Comparison of ENCODE assay signal across 26 cellular contexts in genomic region chr20:43716757-43717615, GRCh38. TPM values are rescaled to one million over a fixed set of nuclear protein-coding genes. Genes with fewer than 3 reads are reported as not detected.
DNase-seq lines count a peak whose midpoint lies in the region; ATAC-seq and TF ChIP-seq lines count a peak whose summit lies in the region.
"Had no signal": no experiment of that assay in that cellular context is flagged by ENCODE, and none has a peak within 500 bp of the region (broad histone marks: within the 10 kb centered on the region; RNA-seq: fewer than 3 reads in every experiment).

No MANE protein-coding gene starts in this region.

- intact Hi-C loops in activated CD8-positive, alpha-beta T cell treated with anti-CD3 and anti-CD28 coated beads for 36 hours (cut with micrococcal nuclease), result no loop called here

- H3K36me3 Mint-ChIP-seq in activated CD8-positive, alpha-beta T cell treated with anti-CD3 and anti-CD28 coated beads, Interleukin-2, amount 10 ng/mL, durations not matched to agents 7 days and 5 days (ENCODE audit: low read depth), result peaks cover 36% of the 10 kb centered on the region
- H3K36me3 Mint-ChIP-seq in activated CD8-positive, alpha-beta T cell treated with anti-CD3 and anti-CD28 coated beads for 36 hours (ENCODE audit: low read depth), result peaks cover 25% of the 10 kb centered on the region
- H3K36me3 Mint-ChIP-seq in WTC11, result peaks cover 19% of the 10 kb centered on the region
- H3K36me3 Mint-ChIP-seq: CD8-positive, alpha-beta memory T cell had no signal

- DNase-seq in activated CD8-positive, alpha-beta T cell treated with anti-CD3 and anti-CD28 coated beads, Interleukin-2, amount 10 ng/mL, durations not matched to agents 7 days and 5 days, result no peak
- no peak for DNase-seq in activated CD8-positive, alpha-beta T cell treated with anti-CD3 and anti-CD28 coated beads for 36 hours
- DNase-seq in WTC11 (ENCODE audit: low spot score) (no peak), myocyte (ENCODE audit: low read depth) (peak; percentile 13), NCI-H2196 treated with DMSO at 0.1 percent for 48 hours (lab: John Stamatoyannopoulos, UW; ENCODE audit: unreplicated experiment) (no peak)
- DNase-seq: 8988T; Calu3; CD8-positive, alpha-beta memory T cell; DMS153; GDM1; HCEC 1CT; NCI-H1417; NCI-H1694 treated with DMSO at 0.1 percent for 48 hours; NCI-H2081 treated with DMSO at 0.1 percent for 48 hours; NCI-H2171 treated with DMSO at 0.1 percent for 48 hours; NCI-H446; NCI-H526; PC-9; RPMI8226; SIG-M5; SK-N-SH had no signal

- H3K27me3 Mint-ChIP-seq in activated CD8-positive, alpha-beta T cell treated with anti-CD3 and anti-CD28 coated beads, Interleukin-2, amount 10 ng/mL, durations not matched to agents 7 days and 5 days (ENCODE audit: low read depth), result no peaks in the 10 kb centered on the region
- no peaks in the 10 kb centered on the region for H3K27me3 Mint-ChIP-seq in activated CD8-positive, alpha-beta T cell treated with anti-CD3 and anti-CD28 coated beads for 36 hours
- H3K27me3 Mint-ChIP-seq in WTC11 (ENCODE audit: low read depth), result no peaks in the 10 kb centered on the region

- H3K4me1 Mint-ChIP-seq in activated CD8-positive, alpha-beta T cell treated with anti-CD3 and anti-CD28 coated beads, Interleukin-2, amount 10 ng/mL, durations not matched to agents 7 days and 5 days (ENCODE audit: low read depth), result peaks cover 9% of the 10 kb centered on the region
- H3K4me1 Mint-ChIP-seq in activated CD8-positive, alpha-beta T cell treated with anti-CD3 and anti-CD28 coated beads for 36 hours (ENCODE audit: low read depth), result peaks cover 22% of the 10 kb centered on the region
- H3K4me1 Mint-ChIP-seq in WTC11, result peaks cover 13% of the 10 kb centered on the region

- in situ Hi-C loops in GM18951 (cut with MboI; ENCODE audit: low sequenced_read_pairs, unreplicated experiment), result no loop called here

- POLR2A ChIA-PET in activated CD8-positive, alpha-beta T cell treated with anti-CD3 and anti-CD28 coated beads, Interleukin-2, amount 10 ng/mL, durations not matched to agents 7 days and 5 days (lab: Charles Lee), result no interaction called here
- POLR2A ChIA-PET in activated CD8-positive, alpha-beta T cell treated with anti-CD3 and anti-CD28 coated beads for 36 hours (lab: Charles Lee), result interaction anchor here (0.8 kb wide), 1 partner anchor 147 kb away, joined by 3 read pairs; no protein-coding TSS in a partner anchor
- POLR2A ChIA-PET in WTC11 (lab: Charles Lee), result interaction anchor here (0.6 kb wide), 1 partner anchor 64 kb away, joined by 12 read pairs; no protein-coding TSS in a partner anchor

- no peak for ATAC-seq in activated CD8-positive, alpha-beta T cell treated with anti-CD3 and anti-CD28 coated beads, Interleukin-2, amount 10 ng/mL, durations not matched to agents 7 days and 5 days
- ATAC-seq in activated CD8-positive, alpha-beta T cell treated with anti-CD3 and anti-CD28 coated beads for 36 hours, result no peak
- ATAC-seq in WTC11 (no peak), HG03520 (IDR thresholded peaks at IDR 0.05; ENCODE audit: unreplicated experiment) (no peak), HG02610 (IDR thresholded peaks at IDR 0.05; ENCODE audit: unreplicated experiment) (no peak)
- ATAC-seq: GM23338 had no signal

- TF ChIP-seq POLR2A in GM18951 (IDR thresholded peaks at IDR 0.05; ENCODE audit: extremely low read depth, insufficient read depth, insufficient read length), result peak; percentile 20

- H3K27ac Mint-ChIP-seq in activated CD8-positive, alpha-beta T cell treated with anti-CD3 and anti-CD28 coated beads, Interleukin-2, amount 10 ng/mL, durations not matched to agents 7 days and 5 days, result peak overlapping the region; percentile 57
- no peak overlapping the region for H3K27ac Mint-ChIP-seq in activated CD8-positive, alpha-beta T cell treated with anti-CD3 and anti-CD28 coated beads for 36 hours
- 0 out of 2 replicates have a peak overlapping the region, but pooled peaks have one; percentile 15 for H3K27ac Mint-ChIP-seq in WTC11
- H3K27ac Mint-ChIP-seq: GM23338 had no signal

- no peaks in the 10 kb centered on the region for H3K9me3 Mint-ChIP-seq in activated CD8-positive, alpha-beta T cell treated with anti-CD3 and anti-CD28 coated beads, Interleukin-2, amount 10 ng/mL, durations not matched to agents 7 days and 5 days (ENCODE audit: insufficient read depth)
- no peaks in the 10 kb centered on the region for H3K9me3 Mint-ChIP-seq in activated CD8-positive, alpha-beta T cell treated with anti-CD3 and anti-CD28 coated beads for 36 hours
- H3K9me3 Mint-ChIP-seq in WTC11, result peaks cover 8% of the 10 kb centered on the region
- H3K9me3 Mint-ChIP-seq: CD8-positive, alpha-beta memory T cell; GM23338 had no signal

- CTCF ChIA-PET in activated CD8-positive, alpha-beta T cell treated with anti-CD3 and anti-CD28 coated beads, Interleukin-2, amount 10 ng/mL, durations not matched to agents 7 days and 5 days (lab: Charles Lee), result interaction anchor here (1.1 to 1.5 kb wide), 2 partner anchors 11 to 123 kb away, joined by 3 to 4 read pairs; no protein-coding TSS in a partner anchor
- CTCF ChIA-PET in activated CD8-positive, alpha-beta T cell treated with anti-CD3 and anti-CD28 coated beads for 36 hours (lab: Charles Lee), result interaction anchor here (0.9 to 1.5 kb wide), 3 partner anchors 20 to 262 kb away, joined by 3 read pairs; no protein-coding TSS in a partner anchor
- CTCF ChIA-PET in WTC11 (lab: Charles Lee), result no interaction called here

- H3K4me3 Mint-ChIP-seq in activated CD8-positive, alpha-beta T cell treated with anti-CD3 and anti-CD28 coated beads, Interleukin-2, amount 10 ng/mL, durations not matched to agents 7 days and 5 days, result no peak overlapping the region
- H3K4me3 Mint-ChIP-seq in activated CD8-positive, alpha-beta T cell treated with anti-CD3 and anti-CD28 coated beads for 36 hours, result no peak overlapping the region
- no peak overlapping the region for H3K4me3 Mint-ChIP-seq in WTC11
- H3K4me3 Mint-ChIP-seq: CD8-positive, alpha-beta memory T cell; GM23338 had no signal

- TF ChIP-seq CTCF in activated CD8-positive, alpha-beta T cell treated with anti-CD3 and anti-CD28 coated beads for 36 hours (IDR thresholded peaks at IDR 0.05), result no peak
- TF ChIP-seq CTCF in WTC11 (IDR thresholded peaks at IDR 0.05), result no peak

TF ChIP-seq in WTC11, 78 proteins besides CTCF, POLR2A, EP300 and RAD21 (continues in another document):
- TF ChIP-seq ZBTB21 (CRISPR knock-in tag; IDR thresholded peaks at IDR 0.05; ENCODE audit: borderline replicate concordance), result no peak
- no peak for TF ChIP-seq ETV6 (CRISPR knock-in tag; IDR thresholded peaks at IDR 0.05)
- TF ChIP-seq, protein P1, sequence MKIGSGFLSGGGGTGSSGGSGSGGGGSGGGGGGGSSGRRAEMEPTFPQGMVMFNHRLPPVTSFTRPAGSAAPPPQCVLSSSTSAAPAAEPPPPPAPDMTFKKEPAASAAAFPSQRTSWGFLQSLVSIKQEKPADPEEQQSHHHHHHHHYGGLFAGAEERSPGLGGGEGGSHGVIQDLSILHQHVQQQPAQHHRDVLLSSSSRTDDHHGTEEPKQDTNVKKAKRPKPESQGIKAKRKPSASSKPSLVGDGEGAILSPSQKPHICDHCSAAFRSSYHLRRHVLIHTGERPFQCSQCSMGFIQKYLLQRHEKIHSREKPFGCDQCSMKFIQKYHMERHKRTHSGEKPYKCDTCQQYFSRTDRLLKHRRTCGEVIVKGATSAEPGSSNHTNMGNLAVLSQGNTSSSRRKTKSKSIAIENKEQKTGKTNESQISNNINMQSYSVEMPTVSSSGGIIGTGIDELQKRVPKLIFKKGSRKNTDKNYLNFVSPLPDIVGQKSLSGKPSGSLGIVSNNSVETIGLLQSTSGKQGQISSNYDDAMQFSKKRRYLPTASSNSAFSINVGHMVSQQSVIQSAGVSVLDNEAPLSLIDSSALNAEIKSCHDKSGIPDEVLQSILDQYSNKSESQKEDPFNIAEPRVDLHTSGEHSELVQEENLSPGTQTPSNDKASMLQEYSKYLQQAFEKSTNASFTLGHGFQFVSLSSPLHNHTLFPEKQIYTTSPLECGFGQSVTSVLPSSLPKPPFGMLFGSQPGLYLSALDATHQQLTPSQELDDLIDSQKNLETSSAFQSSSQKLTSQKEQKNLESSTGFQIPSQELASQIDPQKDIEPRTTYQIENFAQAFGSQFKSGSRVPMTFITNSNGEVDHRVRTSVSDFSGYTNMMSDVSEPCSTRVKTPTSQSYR (CRISPR knock-in tag; IDR thresholded peaks at IDR 0.05), result no peak
- TF ChIP-seq NFATC4 (CRISPR knock-in tag; IDR thresholded peaks at IDR 0.05), result no peak
- no peak for TF ChIP-seq ESRRA (CRISPR knock-in tag; IDR thresholded peaks at IDR 0.05; ENCODE audit: borderline replicate concordance)
- TF ChIP-seq ZNF138 (CRISPR knock-in tag; conservative IDR thresholded peaks at IDR 0.05), result no peak
- TF ChIP-seq GRHL2 (CRISPR knock-in tag; IDR thresholded peaks at IDR 0.05; ENCODE audit: insufficient replicate concordance, severe bottlenecking), result no peak
- no peak for TF ChIP-seq CDX4 (CRISPR knock-in tag; IDR thresholded peaks at IDR 0.05; ENCODE audit: borderline replicate concordance)

RNA-seq across cellular contexts. Expression of gene GTSF1L, which starts 9.8 kb away (rescaled TPM):
- total RNA-seq in activated CD8-positive, alpha-beta T cell treated with anti-CD3 and anti-CD28 coated beads, Interleukin-2, amount 10 ng/mL, durations not matched to agents 7 days and 5 days, result not detected
- not detected for total RNA-seq in activated CD8-positive, alpha-beta T cell treated with anti-CD3 and anti-CD28 coated beads for 36 hours
- total RNA-seq in WTC11 (2021) (not detected in 3 replicates), myocyte (not detected in 2 replicates)
- not detected for polyA plus RNA-seq in myocyte (2012)
- total RNA-seq: Calu3; CD8-positive, alpha-beta memory T cell; GM23338; HT-29; PC-9 had no signal
- polyA plus RNA-seq: CD8-positive, alpha-beta memory T cell; GM23338; SK-N-SH had no signal

RNA-seq across cellular contexts. Expression of gene MYBL2, which starts 50.1 kb away (rescaled TPM):
- 100 to 1,000 TPM; 129 to 132 TPM for total RNA-seq in activated CD8-positive, alpha-beta T cell treated with anti-CD3 and anti-CD28 coated beads, Interleukin-2, amount 10 ng/mL, durations not matched to agents 7 days and 5 days
- total RNA-seq in activated CD8-positive, alpha-beta T cell treated with anti-CD3 and anti-CD28 coated beads for 36 hours, result 10 to 100 TPM; 93.6 to 96.4 TPM
- 133 to 166 TPM (median 133 TPM) in 3 replicates for total RNA-seq in WTC11 (2021)
- total RNA-seq in myocyte, result 0.16 and 0.21 TPM in 2 replicates
- 0.16 TPM for polyA plus RNA-seq in myocyte (2012)

Comparison
In these comparisons a context has a peak if more than half of its experiments do, and no peak if none do; other contexts are left out.
1. RNA of gene MYBL2, which starts 50.1 kb away (total RNA-seq): 133 to 166 TPM in WTC11, 129 to 132 TPM in activated CD8-positive, alpha-beta T cell treated with anti-CD3 and anti-CD28 coated beads, Interleukin-2, amount 10 ng/mL, durations not matched to agents 7 days and 5 days and 93.6 to 96.4 TPM in activated CD8-positive, alpha-beta T cell treated with anti-CD3 and anti-CD28 coated beads for 36 hours; 0.16 to 0.21 TPM in myocyte; every median in the first group is over 10 times any median in the second.